1 cellular context compared by ENCODE assay signal in the genomic region with DNA sequence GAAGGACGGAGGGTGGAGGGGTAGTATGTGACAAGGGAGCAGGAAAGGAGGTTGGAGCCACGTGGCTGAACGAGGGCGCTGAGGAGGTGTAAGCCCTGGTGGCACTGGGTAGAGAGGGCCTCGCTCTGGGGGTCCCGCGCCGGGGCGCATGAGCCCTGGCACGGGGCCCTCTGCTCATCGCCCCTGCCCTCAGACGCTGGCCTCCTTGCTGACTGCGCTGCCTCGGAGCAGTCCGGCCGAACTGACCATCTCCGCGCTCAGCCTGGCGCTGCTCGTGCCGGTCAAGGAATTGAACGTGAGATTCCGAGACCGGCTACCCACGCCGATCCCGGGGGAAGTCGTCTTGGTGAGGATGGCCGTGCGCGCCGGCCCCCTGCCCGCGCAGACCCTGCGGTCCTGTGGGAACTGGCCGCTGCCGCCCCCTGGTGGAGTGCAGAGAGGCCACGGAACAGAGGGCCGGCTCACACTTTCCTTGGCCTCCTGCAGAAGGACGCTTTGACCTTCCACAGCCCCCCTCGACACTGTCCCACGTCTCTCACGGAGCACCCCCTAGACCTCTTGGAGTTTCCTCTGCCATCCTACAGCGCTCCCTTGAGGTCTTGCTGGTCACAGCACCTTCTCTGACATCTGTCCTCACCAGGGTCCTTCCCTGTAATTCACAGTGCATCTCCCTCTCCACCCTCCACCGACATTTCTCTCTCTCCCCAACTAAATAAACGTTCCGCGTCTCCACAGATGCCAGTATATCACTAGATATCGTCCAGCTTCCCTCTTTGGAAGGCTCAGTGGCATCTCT.
TF ChIP-seq lines count a peak whose summit lies in the region.

No MANE protein-coding gene starts in this region.

TF ChIP-seq in HCT116, 20 proteins besides CTCF, POLR2A, EP300 and RAD21 (continued from another document):
- TF ChIP-seq, protein P1, sequence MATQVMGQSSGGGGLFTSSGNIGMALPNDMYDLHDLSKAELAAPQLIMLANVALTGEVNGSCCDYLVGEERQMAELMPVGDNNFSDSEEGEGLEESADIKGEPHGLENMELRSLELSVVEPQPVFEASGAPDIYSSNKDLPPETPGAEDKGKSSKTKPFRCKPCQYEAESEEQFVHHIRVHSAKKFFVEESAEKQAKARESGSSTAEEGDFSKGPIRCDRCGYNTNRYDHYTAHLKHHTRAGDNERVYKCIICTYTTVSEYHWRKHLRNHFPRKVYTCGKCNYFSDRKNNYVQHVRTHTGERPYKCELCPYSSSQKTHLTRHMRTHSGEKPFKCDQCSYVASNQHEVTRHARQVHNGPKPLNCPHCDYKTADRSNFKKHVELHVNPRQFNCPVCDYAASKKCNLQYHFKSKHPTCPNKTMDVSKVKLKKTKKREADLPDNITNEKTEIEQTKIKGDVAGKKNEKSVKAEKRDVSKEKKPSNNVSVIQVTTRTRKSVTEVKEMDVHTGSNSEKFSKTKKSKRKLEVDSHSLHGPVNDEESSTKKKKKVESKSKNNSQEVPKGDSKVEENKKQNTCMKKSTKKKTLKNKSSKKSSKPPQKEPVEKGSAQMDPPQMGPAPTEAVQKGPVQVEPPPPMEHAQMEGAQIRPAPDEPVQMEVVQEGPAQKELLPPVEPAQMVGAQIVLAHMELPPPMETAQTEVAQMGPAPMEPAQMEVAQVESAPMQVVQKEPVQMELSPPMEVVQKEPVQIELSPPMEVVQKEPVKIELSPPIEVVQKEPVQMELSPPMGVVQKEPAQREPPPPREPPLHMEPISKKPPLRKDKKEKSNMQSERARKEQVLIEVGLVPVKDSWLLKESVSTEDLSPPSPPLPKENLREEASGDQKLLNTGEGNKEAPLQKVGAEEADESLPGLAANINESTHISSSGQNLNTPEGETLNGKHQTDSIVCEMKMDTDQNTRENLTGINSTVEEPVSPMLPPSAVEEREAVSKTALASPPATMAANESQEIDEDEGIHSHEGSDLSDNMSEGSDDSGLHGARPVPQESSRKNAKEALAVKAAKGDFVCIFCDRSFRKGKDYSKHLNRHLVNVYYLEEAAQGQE (IDR thresholded peaks at IDR 0.05; ENCODE audit: low read depth): no peak
- TF ChIP-seq ZFX (IDR thresholded peaks at IDR 0.05): no peak
- no peak for TF ChIP-seq SP1 (IDR thresholded peaks at IDR 0.05; ENCODE audit: low read depth)
- TF ChIP-seq CBX3 (IDR thresholded peaks at IDR 0.05; ENCODE audit: low read depth): no peak
